Comparison of ENCODE assay signal across 24 cellular contexts in the genomic region with DNA sequence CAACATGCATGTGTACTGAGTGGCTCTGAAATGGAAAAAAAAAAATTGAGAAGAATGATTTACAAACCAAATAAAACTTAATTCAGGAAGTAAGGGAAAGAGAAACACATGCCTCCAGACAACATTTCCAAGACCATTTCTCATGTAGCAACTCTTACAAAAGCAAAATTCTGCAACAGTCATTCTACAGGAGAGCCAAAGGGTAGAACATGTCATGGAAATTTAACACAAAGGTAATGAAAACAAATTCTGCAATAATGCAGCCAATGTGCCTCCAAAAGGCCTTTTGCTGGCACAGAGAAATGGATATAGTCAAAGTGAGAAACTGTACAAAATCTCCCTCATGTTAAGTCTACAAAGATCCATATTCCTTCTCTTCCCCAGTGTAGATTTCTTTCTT. TPM values are rescaled to one million over a fixed set of nuclear protein-coding genes. Genes with fewer than 3 reads are reported as not detected.
DNase-seq lines count a peak whose midpoint lies in the region; ATAC-seq and TF ChIP-seq lines count a peak whose summit lies in the region.
"Had no signal": no experiment of that assay in that cellular context is flagged by ENCODE, and none has a peak within 500 bp of the region (broad histone marks: within the 10 kb centered on the region; RNA-seq: fewer than 3 reads in every experiment).

No MANE protein-coding gene starts in this region.

- no peaks in the 10 kb centered on the region for H3K9me3 Mint-ChIP-seq in activated T-cell treated with anti-CD3 and anti-CD28 coated beads, Interleukin-2, amount 50 U/mL, for 4 hours
- H3K9me3 Mint-ChIP-seq: CD4-positive, alpha-beta memory T cell; CD4-positive, CD25-positive, alpha-beta regulatory T cell; CD8-positive, alpha-beta memory T cell had no signal

- DNase-seq in SK-N-MC (ENCODE audit: low read depth, low spot score) (no peak), ascending aorta (ENCODE audit: low spot score in 2 of 2) (peak in 1 of 2 donors; percentile 58), NCI-H1092 treated with DMSO at 0.1 percent for 48 hours (lab: John Stamatoyannopoulos, UW) (no peak), HuH-7.5 (ENCODE audit: low spot score) (no peak)
- DNase-seq in activated T-cell treated with anti-CD3 and anti-CD28 coated beads, Interleukin-2, amount 50 U/mL, for 4 hours: no peak
- DNase-seq in effector memory CD4-positive, alpha-beta T cell: no peak
- DNase-seq: 8988T; ACHN; BE2C; C1 segment of cervical spinal cord; CD4-positive, alpha-beta memory T cell; CD4-positive, CD25-positive, alpha-beta regulatory T cell; CD8-positive, alpha-beta memory T cell; COR-L47; DMS79; DND-41; EL; GDM1 had no signal

- peaks cover 0 to 19% of the 10 kb centered on the region in 2 donors for H3K4me1 ChIP-seq in ascending aorta
- H3K4me1 ChIP-seq in subcutaneous abdominal adipose tissue (ENCODE audit: control insufficient read depth in 5 of 5, insufficient read depth in 5 of 5, low read length in 5 of 5): peaks cover 0 to 77% (median 37%) of the 10 kb centered on the region in 5 donors
- no peaks in the 10 kb centered on the region for H3K4me1 ChIP-seq in effector memory CD4-positive, alpha-beta T cell (ENCODE audit: control insufficient read depth, insufficient read depth, low read length, poor library complexity, severe bottlenecking)
- H3K4me1 ChIP-seq: BLaER1 had no signal

- peaks cover 9% of the 10 kb centered on the region for H3K4me1 Mint-ChIP-seq in activated T-cell treated with anti-CD3 and anti-CD28 coated beads, Interleukin-2, amount 50 U/mL, for 4 hours (ENCODE audit: low read depth)

- H3K4me3 ChIP-seq in SK-N-MC (no peak overlapping the region), ascending aorta (no peak overlapping the region), subcutaneous abdominal adipose tissue (ENCODE audit: low read depth in 1 of 5, low read length in 5 of 5) (peak overlapping the region in 2 of 5 donors; percentile 18 to 36)
- no peak overlapping the region for H3K4me3 ChIP-seq in effector memory CD4-positive, alpha-beta T cell (ENCODE audit: insufficient read depth, low read depth, low read length, poor library complexity, severe bottlenecking)
- H3K4me3 ChIP-seq: BLaER1, GM12878 had no signal

- H3K9ac ChIP-seq in SK-N-MC (ENCODE audit: insufficient read length) (no peak overlapping the region), subcutaneous abdominal adipose tissue (ENCODE audit: low read length in 5 of 5) (peak overlapping the region in 1 of 5 donors; percentile 49)
- H3K9ac ChIP-seq: BLaER1 had no signal

- H3K36me3 Mint-ChIP-seq in activated T-cell treated with anti-CD3 and anti-CD28 coated beads, Interleukin-2, amount 50 U/mL, for 4 hours (ENCODE audit: insufficient read depth): peaks cover 10% of the 10 kb centered on the region

- H3K36me3 ChIP-seq in SK-N-MC (ENCODE audit: insufficient read depth, low read length) (peaks cover 25% of the 10 kb centered on the region), ascending aorta (peaks cover 14 to 18% of the 10 kb centered on the region in 2 donors), subcutaneous abdominal adipose tissue (ENCODE audit: control insufficient read depth in 5 of 5, insufficient read depth in 5 of 5, low read length in 5 of 5) (peaks cover 0 to 16% (median 5%) of the 10 kb centered on the region in 5 donors)
- H3K36me3 ChIP-seq in effector memory CD4-positive, alpha-beta T cell (ENCODE audit: control insufficient read depth, insufficient read depth, low read length): peaks cover 3% of the 10 kb centered on the region
- H3K36me3 ChIP-seq: BE2C, BLaER1 had no signal

- H3K27ac ChIP-seq in SK-N-MC (peak overlapping the region; percentile 33; the same call in 1 of the 2 replicates), VCaP (peak overlapping the region; percentile 82), ascending aorta (peak overlapping the region; percentile 54 to 64), subcutaneous abdominal adipose tissue (ENCODE audit: low read depth, low read length) (peak overlapping the region; percentile 92)
- no peak overlapping the region for H3K27ac ChIP-seq in effector memory CD4-positive, alpha-beta T cell (ENCODE audit: insufficient read depth, low read length, poor library complexity, severe bottlenecking)
- H3K27ac ChIP-seq: BLaER1 had no signal

- no peak for ATAC-seq in activated T-cell treated with anti-CD3 and anti-CD28 coated beads, Interleukin-2, amount 50 U/mL, for 4 hours
- ATAC-seq: GM12878 had no signal

- no peak overlapping the region for H3K4me3 Mint-ChIP-seq in activated T-cell treated with anti-CD3 and anti-CD28 coated beads, Interleukin-2, amount 50 U/mL, for 4 hours
- H3K4me3 Mint-ChIP-seq: CD14-positive monocyte; CD4-positive, alpha-beta memory T cell; CD8-positive, alpha-beta memory T cell had no signal

- TF ChIP-seq CTCF in VCaP (conservative IDR thresholded peaks at IDR 0.05) (no peak), ascending aorta (IDR thresholded peaks at IDR 0.05) (no peak)

- no peaks in the 10 kb centered on the region for H3K27me3 Mint-ChIP-seq in activated T-cell treated with anti-CD3 and anti-CD28 coated beads, Interleukin-2, amount 50 U/mL, for 4 hours (ENCODE audit: low read depth)
- H3K27me3 Mint-ChIP-seq: CD4-positive, alpha-beta memory T cell; CD8-positive, alpha-beta memory T cell had no signal

- H3K27me3 ChIP-seq in ascending aorta (no peaks in the 10 kb centered on the region), subcutaneous abdominal adipose tissue (ENCODE audit: control insufficient read depth in 5 of 5, insufficient read depth in 4 of 5, low read length in 5 of 5) (no peaks in the 10 kb centered on the region)
- H3K27me3 ChIP-seq in effector memory CD4-positive, alpha-beta T cell (replicated peaks; ENCODE audit: control insufficient read depth, insufficient read depth, low read length, poor library complexity, severe bottlenecking): no peaks in the 10 kb centered on the region
- H3K27me3 ChIP-seq: BE2C, BLaER1 had no signal

- H3K9me3 ChIP-seq in SK-N-MC (ENCODE audit: low read depth, low read length) (no peaks in the 10 kb centered on the region), ascending aorta (no peaks in the 10 kb centered on the region), subcutaneous abdominal adipose tissue (ENCODE audit: control insufficient read depth in 5 of 5, low read length in 5 of 5) (no peaks in the 10 kb centered on the region)
- no peaks in the 10 kb centered on the region for H3K9me3 ChIP-seq in effector memory CD4-positive, alpha-beta T cell (ENCODE audit: control insufficient read depth, low read length)
- H3K9me3 ChIP-seq: BE2C had no signal

- intact Hi-C loops in ascending aorta (cut with DNase I): no loop called here

RNA-seq across cellular contexts. Expression of a gene that starts 4.0 kb away (rescaled TPM):
- 34.2 TPM for total RNA-seq in ascending aorta
- total RNA-seq in activated T-cell treated with anti-CD3 and anti-CD28 coated beads, Interleukin-2, amount 50 U/mL, for 4 hours: 1 to 10 TPM; 1.0 to 1.8 (median 1.4) TPM

RNA-seq across cellular contexts. Expression of a gene that starts 4.1 kb away (rescaled TPM):
- total RNA-seq in ascending aorta: not detected
- total RNA-seq in activated T-cell treated with anti-CD3 and anti-CD28 coated beads, Interleukin-2, amount 50 U/mL, for 4 hours: not detected
- total RNA-seq: A673; CD4-positive, alpha-beta memory T cell; CD4-positive, CD25-positive, alpha-beta regulatory T cell; CD8-positive, alpha-beta memory T cell; GM12878 had no signal

RNA-seq across cellular contexts. Expression of a gene that starts 7.4 kb away (rescaled TPM):
- 39.3 TPM for total RNA-seq in ascending aorta
- under 1 TPM in 2 of 3 donors, not detected in 1; 0.13 to 0.45 TPM for total RNA-seq in activated T-cell treated with anti-CD3 and anti-CD28 coated beads, Interleukin-2, amount 50 U/mL, for 4 hours
- total RNA-seq: CD4-positive, CD25-positive, alpha-beta regulatory T cell had no signal

RNA-seq across cellular contexts. Expression of a gene that starts 31.3 kb away (rescaled TPM):
- total RNA-seq in ascending aorta: 39.1 TPM
- 1 to 10 TPM; 2.2 to 3.2 (median 2.6) TPM for total RNA-seq in activated T-cell treated with anti-CD3 and anti-CD28 coated beads, Interleukin-2, amount 50 U/mL, for 4 hours
- total RNA-seq: CD4-positive, alpha-beta memory T cell had no signal

Comparison
In these comparisons a context has a peak if more than half of its experiments do, and no peak if none do; other contexts are left out.
1. RNA of a gene that starts 4.0 kb away (total RNA-seq): 34.2 TPM in ascending aorta (single experiment); 1.0 to 1.8 TPM in activated T-cell treated with anti-CD3 and anti-CD28 coated beads, Interleukin-2, amount 50 U/mL, for 4 hours; every median in the first group is over 10 times any median in the second.
2. RNA of a gene that starts 7.4 kb away (total RNA-seq): 39.3 TPM in ascending aorta (single experiment); 0.13 to 0.45 TPM in activated T-cell treated with anti-CD3 and anti-CD28 coated beads, Interleukin-2, amount 50 U/mL, for 4 hours; every median in the first group is over 10 times any median in the second.